In genomic region chr10:69901623-69902505, GRCh38 we compare ENCODE assay signal across 8 cellular contexts.
DNase-seq lines count a peak whose midpoint lies in the region; ATAC-seq, FAIRE-seq and TF ChIP-seq lines count a peak whose summit lies in the region.

No MANE protein-coding gene starts in this region.

- WGBS in H1 (ENCODE audit: extremely low coverage in 1 of 2, insufficient coverage in 1 of 2, insufficient read length in 1 of 2, insufficient replicate concordance in 2 of 2, low coverage in 1 of 2, low lambda C conversion rate in 2 of 2, missing lambda C conversion rate in 1 of 2), 2 experiments: 65% methylated on average over 10 of the region's 10 CpGs; no CpG with 5 or more reads in 1 of the 2 experiments

- no peak overlapping the region for H3K14ac ChIP-seq in H1 (ENCODE audit: insufficient read length)

- H3F3A ChIP-seq in PC-3 (ENCODE audit: low read length, unreplicated experiment): no peaks in the 10 kb centered on the region

- H3K4me3 ChIP-seq in BJ (ENCODE audit: low read depth, low read length) (no peak overlapping the region), PC-3 (ENCODE audit: low read length) (no peak overlapping the region), H1 (ENCODE audit: extremely low read depth in 1 of 4, insufficient read depth in 2 of 4, low read depth in 3 of 4, low read length in 4 of 4) (no peak overlapping the region), mucosa of descending colon (no peak overlapping the region)

- intact Hi-C loops in PC-3 (cut with micrococcal nuclease): no loop called here
- intact Hi-C loops in mucosa of descending colon (cut with DNase I, micrococcal nuclease): no loop called here

- H3K23me2 ChIP-seq in H1 (ENCODE audit: low read depth, low read length): no peaks in the 10 kb centered on the region

- H3K56ac ChIP-seq in H1 (replicated peaks; ENCODE audit: insufficient read length, low read depth, low read length): no peak overlapping the region

- BruUV-seq in PC-3 (replicated peaks; lab: Mats Ljungman, UMichigan): no TSS peak

- H3K27ac ChIP-seq in PC-3 (ENCODE audit: low read length) (no peak overlapping the region), H1 (ENCODE audit: low read depth, low read length) (no peak overlapping the region)

- TF ChIP-seq POLR2A in GM12891 (IDR thresholded peaks at IDR 0.05; ENCODE audit: low read depth, low read length) (no peak), H1 (IDR thresholded peaks at IDR 0.05; ENCODE audit: control extremely low read depth in 1 of 2, low read depth in 2 of 2, low read length in 2 of 2) (no peak)

- no peak overlapping the region for H2BK120ac ChIP-seq in H1 (replicated peaks; ENCODE audit: low read depth, low read length)

- 0 out of 2 replicates have a peak overlapping the region, but pooled peaks have one; percentile 47 for H2BK15ac ChIP-seq in H1 (ENCODE audit: low read length)

- peak overlapping the region; percentile 72; the same call in 1 of the 2 replicates for H4K8ac ChIP-seq in H1 (ENCODE audit: extremely low read depth, insufficient read depth, low read length)

- peak overlapping the region; percentile 6; the same call in 1 of the 2 replicates for H2BK5ac ChIP-seq in H1 (ENCODE audit: low read depth, low read length)

- no peak overlapping the region for H4K91ac ChIP-seq in H1 (replicated peaks; ENCODE audit: insufficient read length, low read length)

- CTCF ChIA-PET in BJ (lab: Yijun Ruan, JAX) (interaction anchor here (0.6 to 5.3 kb wide), 26 partner anchors 11 to 246 kb away, joined by 3 to 75 read pairs (median 4); no protein-coding TSS in a partner anchor), PC-3 (lab: Charles Lee) (interaction anchor here (0.6 to 1.3 kb wide), 3 partner anchors 12 to 264 kb away, joined by 4 to 6 read pairs (median 4); no protein-coding TSS in a partner anchor), H1 (lab: Charles Lee; ENCODE audit: partially characterized antibody) (interaction anchor here (0.6 to 9.4 kb wide), 42 partner anchors 9 to 265 kb away, joined by 3 to 209 read pairs (median 4); no protein-coding TSS in a partner anchor)

- peak; percentile 85 for ATAC-seq in PC-3
- peak; percentile 82 for ATAC-seq in mucosa of descending colon
- no peak for ATAC-seq in HG03521 (IDR thresholded peaks at IDR 0.05; ENCODE audit: unreplicated experiment)

- H3K9ac ChIP-seq in PC-3 (ENCODE audit: low read length) (no peak overlapping the region), H1 (replicated peaks in 1 of 4; ENCODE audit: extremely low read depth in 1 of 4, low read depth in 3 of 4, low read length in 3 of 4) (no peak overlapping the region)

- peak overlapping the region; percentile 69 for H2BK20ac ChIP-seq in H1 (ENCODE audit: low read length)

- H3K36me3 ChIP-seq in BJ (ENCODE audit: control insufficient read depth, insufficient read depth, low read length): peaks cover 3% of the 10 kb centered on the region; the same call in 1 of the 2 replicates
- peaks cover 4% of the 10 kb centered on the region; the same call in 1 of the 2 replicates for H3K36me3 ChIP-seq in PC-3 (ENCODE audit: low read depth, low read length)
- H3K36me3 ChIP-seq in H1 (ENCODE audit: control insufficient read depth in 2 of 4, insufficient read depth in 4 of 4, low read length in 3 of 4): no peaks in the 10 kb centered on the region
- no peaks in the 10 kb centered on the region for H3K36me3 ChIP-seq in mucosa of descending colon (ENCODE audit: low read depth)

- H3K9me3 ChIP-seq in PC-3 (ENCODE audit: low read length): no peaks in the 10 kb centered on the region
- no peaks in the 10 kb centered on the region for H3K9me3 ChIP-seq in H1 (ENCODE audit: insufficient read depth in 2 of 2, low read depth in 1 of 2, low read length in 1 of 2)
- H3K9me3 ChIP-seq in mucosa of descending colon: no peaks in the 10 kb centered on the region

- POLR2A ChIA-PET in BJ (lab: Charles Lee) (no interaction called here), PC-3 (lab: Charles Lee; ENCODE audit: unreplicated experiment) (no interaction called here), H1 (lab: Charles Lee; ENCODE audit: partially characterized antibody) (interaction anchor here (0.9 to 1.6 kb wide), 4 partner anchors 10 to 23 kb away, joined by 3 to 5 read pairs (median 4); no protein-coding TSS in a partner anchor)

- no peaks in the 10 kb centered on the region for H3K9me2 ChIP-seq in PC-3 (replicated peaks; ENCODE audit: low read length)

- H3K18ac ChIP-seq in H1 (ENCODE audit: extremely low read depth, low read length): no peak overlapping the region; the same call in 1 of the 2 replicates

- TF ChIP-seq EP300 in H1 (IDR thresholded peaks at IDR 0.05; ENCODE audit: borderline replicate concordance in 1 of 2, low read depth in 2 of 2, low read length in 2 of 2): no peak

- no peak for DNase-seq in BJ (ENCODE audit: low read depth)
- DNase-seq in GM12891 (ENCODE audit: insufficient read length, low spot score): peak; percentile 49
- DNase-seq in PC-3: peak; percentile 78
- peak; percentile 31 to 71 for DNase-seq in H1 (ENCODE audit: low read depth in 1 of 2, low spot score in 2 of 2)
- DNase-seq in mucosa of descending colon: peak in 2 of 3 donors; percentile 66 to 74
- no peak for DNase-seq in foreskin melanocyte
- DNase-seq in NCI-H524 treated with DMSO at 0.1 percent for 48 hours (lab: John Stamatoyannopoulos, UW): no peak

- H3K79me2 ChIP-seq in PC-3 (ENCODE audit: low read length) (no peaks in the 10 kb centered on the region), H1 (ENCODE audit: control insufficient read depth in 1 of 2, insufficient read depth in 2 of 2, low read length in 2 of 2) (no peaks in the 10 kb centered on the region)

- H3K4ac ChIP-seq in H1 (replicated peaks; ENCODE audit: insufficient read length, low read depth, low read length): no peak overlapping the region

- H4K5ac ChIP-seq in H1 (ENCODE audit: insufficient read length, low read depth, low read length): no peak overlapping the region

- H4K20me1 ChIP-seq in PC-3 (ENCODE audit: low read length) (no peaks in the 10 kb centered on the region), H1 (replicated peaks in 1 of 2; ENCODE audit: control insufficient read depth in 1 of 2, insufficient read depth in 2 of 2, low read length in 2 of 2) (no peaks in the 10 kb centered on the region)

- peaks cover 8% of the 10 kb centered on the region; the same call in 1 of the 2 replicates for H3K4me1 ChIP-seq in PC-3 (ENCODE audit: insufficient read depth, low read length)
- peaks cover 0 to 15% (median 7%) of the 10 kb centered on the region in 4 experiments; a peak in 3 of 7 replicates for H3K4me1 ChIP-seq in H1 (replicated peaks in 1 of 4; ENCODE audit: control insufficient read depth in 3 of 4, insufficient read depth in 4 of 4, low read length in 3 of 4)
- peaks cover 5% of the 10 kb centered on the region for H3K4me1 ChIP-seq in mucosa of descending colon (ENCODE audit: low read depth)

- H3K27me3 ChIP-seq in BJ (ENCODE audit: control insufficient read depth, insufficient read depth, low read length) (no peaks in the 10 kb centered on the region), PC-3 (ENCODE audit: low read length) (no peaks in the 10 kb centered on the region), H1 (replicated peaks in 1 of 4; ENCODE audit: control insufficient read depth in 3 of 4, extremely low read depth in 1 of 4, insufficient read depth in 3 of 4, low read length in 3 of 4) (no peaks in the 10 kb centered on the region)

- FAIRE-seq in GM12891 (lab: Jason Lieb, UNC) (no peak), H1 (lab: Jason Lieb, UNC) (peak; percentile 97)

- H3K4me2 ChIP-seq in PC-3 (ENCODE audit: low read length) (no peak overlapping the region), H1 (ENCODE audit: insufficient read depth in 1 of 2, low read depth in 2 of 2, low read length in 2 of 2) (no peak overlapping the region)

- no peak overlapping the region for H3K23ac ChIP-seq in H1 (ENCODE audit: insufficient read length)

- H2BK12ac ChIP-seq in H1 (ENCODE audit: low read depth, low read length): 0 out of 2 replicates have a peak overlapping the region, but pooled peaks have one; percentile 42

- TF ChIP-seq RAD21 in H1 (IDR thresholded peaks at IDR 0.05 in 1 of 2, conservative IDR thresholded peaks at IDR 0.05 in 1 of 2; ENCODE audit: low read depth in 2 of 2, low read length in 2 of 2): peak; percentile 52 to 73

- H2AFZ ChIP-seq in PC-3 (ENCODE audit: low read length): no peak overlapping the region
- peak overlapping the region; percentile 87; the same call in 1 of the 2 replicates for H2AFZ ChIP-seq in H1 (ENCODE audit: low read length)

- no peak overlapping the region for H2AK5ac ChIP-seq in H1 (ENCODE audit: low read depth, low read length)

- TF ChIP-seq CTCF in BJ (IDR thresholded peaks at IDR 0.05; ENCODE audit: insufficient read depth, low read depth, low read length) (peak; percentile 81), PC-3 (conservative IDR thresholded peaks at IDR 0.05; ENCODE audit: low read depth, low read length) (peak; percentile 96), H1 (IDR thresholded peaks at IDR 0.05; ENCODE audit: control extremely low read depth in 1 of 3, insufficient read depth in 1 of 3, low read depth in 1 of 3, low read length in 3 of 3) (peak; percentile 72 to 96 (median 89)), mucosa of descending colon (IDR thresholded peaks at IDR 0.05) (peak; percentile 51)

- H3K79me1 ChIP-seq in H1 (ENCODE audit: low read depth, low read length): no peaks in the 10 kb centered on the region

TF ChIP-seq in GM12891, 5 proteins besides CTCF, POLR2A, EP300 and RAD21:
- no peak for TF ChIP-seq TAF1 (IDR thresholded peaks at IDR 0.05; ENCODE audit: low read depth, low read length)
- TF ChIP-seq POU2F2 (IDR thresholded peaks at IDR 0.05; ENCODE audit: low read depth, low read length): no peak
- TF ChIP-seq PAX5 (IDR thresholded peaks at IDR 0.05; ENCODE audit: insufficient read depth, low read length, severe bottlenecking): no peak
- TF ChIP-seq POLR2AphosphoS5 (IDR thresholded peaks at IDR 0.05; ENCODE audit: low read depth, low read length): no peak
- no peak for TF ChIP-seq SPI1 (IDR thresholded peaks at IDR 0.05; ENCODE audit: low read depth, low read length)

TF ChIP-seq in H1, 55 proteins besides CTCF, POLR2A, EP300 and RAD21 (continues in another document):
- TF ChIP-seq MAX (IDR thresholded peaks at IDR 0.05) (peak; percentile 78), USF2 (IDR thresholded peaks at IDR 0.05; ENCODE audit: low read length) (peak; percentile 77), ASH2L (IDR thresholded peaks at IDR 0.05; ENCODE audit: low read length) (peak; percentile 32), POLR2AphosphoS5 (IDR thresholded peaks at IDR 0.05; ENCODE audit: low read depth, low read length) (0 out of 2 replicates have a peak, but pooled peaks have one; percentile 34)

Comparison
In these comparisons a context has a peak if more than half of its experiments do, and no peak if none do; other contexts are left out.
1. DNase-seq: peak in GM12891 (single experiment), PC-3 (single experiment), H1 (2 of 2) and mucosa of descending colon (2 of 3); none in BJ (single experiment), foreskin melanocyte (single experiment) and NCI-H524 treated with DMSO at 0.1 percent for 48 hours (single experiment).
2. Peak in every context shown above with its lines, with median percentiles within 50 percentile points of each other: CTCF ChIP-seq.